ENCODE assay signal across 11 cellular contexts in genomic region chr4:156476359-156476758, GRCh38.
DNase-seq lines count a peak whose midpoint lies in the region; ATAC-seq and TF ChIP-seq lines count a peak whose summit lies in the region.
"Had no signal": no experiment of that assay in that cellular context is flagged by ENCODE, and none has a peak within 500 bp of the region (broad histone marks: within the 10 kb centered on the region; RNA-seq: fewer than 3 reads in every experiment).

No MANE protein-coding gene starts in this region.

- in situ Hi-C loops in GM13976 (cut with MboI; ENCODE audit: low sequenced_read_pairs, unreplicated experiment), result no loop called here

- H3K18ac ChIP-seq in trophoblast cell (ENCODE audit: low read length), result no peak overlapping the region

- no peak overlapping the region for H4K91ac ChIP-seq in trophoblast cell (ENCODE audit: low read depth, low read length)

- H3K4ac ChIP-seq in trophoblast cell (ENCODE audit: low read depth, low read length), result no peak overlapping the region

- no peak for TF ChIP-seq CTCF in epithelial cell of proximal tubule (conservative IDR thresholded peaks at IDR 0.05; ENCODE audit: low read depth, low read length)
- no peak for TF ChIP-seq CTCF in GM13976 (IDR thresholded peaks at IDR 0.05; ENCODE audit: borderline replicate concordance, control extremely low read depth, extremely low read depth, insufficient read depth, missing control alignments)

- no peak overlapping the region for H2AK5ac ChIP-seq in trophoblast cell (ENCODE audit: low read length)

- intact Hi-C loops in Right ventricle myocardium superior (cut with DNase I), result loop anchor here (5.0 kb wide), 1 partner anchor 566 kb away; no protein-coding TSS in a partner anchor

- H4K12ac ChIP-seq in trophoblast cell (ENCODE audit: low read depth, low read length), result no peak overlapping the region

- H3K27ac ChIP-seq in trophoblast cell (ENCODE audit: low read depth, low read length), result peak overlapping the region; percentile 72

- H2BK5ac ChIP-seq in trophoblast cell (ENCODE audit: low read depth, low read length, poor library complexity), result no peak overlapping the region

- H3K4me2 ChIP-seq in trophoblast cell (ENCODE audit: low read length), result no peak overlapping the region

- H3K23ac ChIP-seq in trophoblast cell (ENCODE audit: low read length), result no peak overlapping the region

- no peaks in the 10 kb centered on the region for H3K36me3 ChIP-seq in trophoblast cell (ENCODE audit: control insufficient read depth in 1 of 2, insufficient read depth in 2 of 2, low read length in 2 of 2)

- H3K27me3 ChIP-seq in trophoblast cell (ENCODE audit: insufficient read depth, low read length), result no peaks in the 10 kb centered on the region

- no peak overlapping the region for H3K14ac ChIP-seq in trophoblast cell (ENCODE audit: low read length)

- no CpG with 5 or more reads among the region's 2 CpGs for WGBS in trophoblast cell (ENCODE audit: extremely low coverage, insufficient coverage, insufficient read length)

- no peaks in the 10 kb centered on the region for H3K4me1 ChIP-seq in trophoblast cell (ENCODE audit: control insufficient read depth in 1 of 2, insufficient read depth in 2 of 2, low read length in 2 of 2)

- ATAC-seq in Right ventricle myocardium superior (ENCODE audit: poor library complexity), result no peak

- no peaks in the 10 kb centered on the region for H3K9me3 ChIP-seq in trophoblast cell (ENCODE audit: insufficient read depth, low read depth, low read length)

- DNase-seq in EH (ENCODE audit: low read depth) (peak; percentile 98), RPMI7951 (ENCODE audit: low read depth) (peak; percentile 96), epithelial cell of proximal tubule (ENCODE audit: low read depth) (peak; percentile 97), trophoblast cell (peak; percentile 4 to 63), NCI-H526 treated with DMSO at 0.1 percent for 48 hours (lab: John Stamatoyannopoulos, UW) (no peak), GM13976 (ENCODE audit: low spot score) (no peak), GM19240 (ENCODE audit: insufficient read length, low spot score) (no peak), Right ventricle myocardium superior (no peak)
- DNase-seq: activated B cell treated with CpG ODN at 0.5 μM for 24 hours; activated naive CD4-positive, alpha-beta T cell treated with anti-CD3 and anti-CD28 coated beads for 36 hours; stimulated activated CD4-positive, alpha-beta T cell treated with anti-CD3 and anti-CD28 coated beads, Interleukin-2, amount 100 ng/mL, for 24 hours had no signal

- no peak overlapping the region for H4K8ac ChIP-seq in trophoblast cell (ENCODE audit: low read depth, low read length)

- H3K4me3 ChIP-seq in epithelial cell of proximal tubule (ENCODE audit: low read depth, low read length) (no peak overlapping the region), trophoblast cell (ENCODE audit: low read depth, low read length) (no peak overlapping the region)

- no peak overlapping the region for H2BK12ac ChIP-seq in trophoblast cell (ENCODE audit: low read length)

- H3K9ac ChIP-seq in trophoblast cell (ENCODE audit: low read length), result no peak overlapping the region

- peaks cover 8% of the 10 kb centered on the region for H3K79me1 ChIP-seq in trophoblast cell (ENCODE audit: low read length)

- no peak overlapping the region for H2BK120ac ChIP-seq in trophoblast cell (ENCODE audit: insufficient read depth, low read length, poor library complexity)

- H2AFZ ChIP-seq in trophoblast cell (ENCODE audit: insufficient read depth, low read length, poor library complexity), result no peak overlapping the region

- H3K79me2 ChIP-seq in trophoblast cell (ENCODE audit: control insufficient read depth, insufficient read depth, low read length, poor library complexity), result no peaks in the 10 kb centered on the region

Comparison
In these comparisons a context has a peak if more than half of its experiments do, and no peak if none do; other contexts are left out.
1. DNase-seq: peak in EH (single experiment), RPMI7951 (single experiment), epithelial cell of proximal tubule (single experiment) and trophoblast cell (2 of 2); none in NCI-H526 treated with DMSO at 0.1 percent for 48 hours (single experiment), GM13976 (single experiment), GM19240 (single experiment) and Right ventricle myocardium superior (single experiment).